ENCODE assay signal across 21 cellular contexts in the genomic region with DNA sequence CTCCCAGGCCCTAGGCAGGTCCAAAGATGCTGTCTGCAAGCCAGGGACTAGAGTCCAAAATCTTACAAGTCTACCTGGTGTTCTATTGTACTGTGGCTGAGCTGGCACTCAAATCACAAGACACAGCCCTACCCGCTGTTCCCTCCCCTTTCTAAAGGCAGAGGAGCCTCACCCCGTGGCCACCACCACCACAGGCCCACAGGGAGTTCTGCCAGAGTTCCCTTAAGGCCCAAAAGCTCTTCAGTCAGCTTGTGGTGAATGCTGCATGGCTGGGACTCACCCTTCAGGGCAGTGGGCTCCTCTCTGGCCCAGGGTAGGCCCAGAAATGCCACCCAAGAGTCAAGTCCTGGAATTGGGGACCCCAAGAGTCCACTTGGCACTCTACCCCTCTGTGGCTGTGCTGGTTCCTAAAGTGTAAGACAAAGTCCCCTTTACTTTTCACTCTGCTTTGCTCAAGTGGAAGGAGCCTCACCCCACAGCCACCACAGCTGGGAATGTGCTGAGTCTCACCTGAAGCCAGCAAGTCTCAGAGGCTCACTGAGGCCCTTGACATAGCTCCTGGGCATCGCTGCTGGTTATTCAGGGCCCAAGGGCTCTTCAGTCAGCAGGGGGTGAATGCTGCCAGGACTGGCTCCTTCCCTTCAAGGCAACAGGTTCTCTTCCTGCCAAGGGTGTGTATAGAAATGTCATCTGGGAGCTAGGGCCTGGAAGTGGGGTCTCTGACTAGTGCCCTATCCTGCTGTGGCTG. TPM values are rescaled to one million over a fixed set of nuclear protein-coding genes. Genes with fewer than 3 reads are reported as not detected.
DNase-seq lines count a peak whose midpoint lies in the region; ATAC-seq, FAIRE-seq and TF ChIP-seq lines count a peak whose summit lies in the region.
"Had no signal": no experiment of that assay in that cellular context is flagged by ENCODE, and none has a peak within 500 bp of the region (broad histone marks: within the 10 kb centered on the region; RNA-seq: fewer than 3 reads in every experiment).

No MANE protein-coding gene starts in this region.

- no peak for TF ChIP-seq POLR2A in H54 (IDR thresholded peaks at IDR 0.05; ENCODE audit: low read depth, low read length)

- no peaks in the 10 kb centered on the region for H3K27me3 ChIP-seq in BE2C
- H3K27me3 ChIP-seq: MG63 had no signal

- H3K27ac Mint-ChIP-seq in stimulated activated naive B cell treated with anti-CD40 and anti-IgM and Interleukin-4, amounts not matched to agents 10 μg/mL and 1 μg/mL and 100 μg/mL, for 72 hours, result no peak overlapping the region

- FAIRE-seq in H54 (lab: Jason Lieb, UNC), result no peak
- FAIRE-seq: G401.6, HTR-8/SVneo had no signal

- no peaks in the 10 kb centered on the region for H3K4me1 ChIP-seq in BE2C
- H3K4me1 ChIP-seq: HAP-1 had no signal

- no peak for TF ChIP-seq CTCF in BE2C (IDR thresholded peaks at IDR 0.05; ENCODE audit: low read depth, low read length)

- no peak overlapping the region for H3K4me3 ChIP-seq in BE2C (ENCODE audit: low read depth, low read length)
- H3K4me3 ChIP-seq: HAP-1, MG63 had no signal

- no peaks in the 10 kb centered on the region for H3K9me3 ChIP-seq in BE2C
- H3K9me3 ChIP-seq: HAP-1, MG63 had no signal

- H3K36me3 ChIP-seq in BE2C, result no peaks in the 10 kb centered on the region
- H3K36me3 ChIP-seq: HAP-1, MG63 had no signal

- H3K4me3 Mint-ChIP-seq in stimulated activated naive B cell treated with anti-CD40 and anti-IgM and Interleukin-4, amounts not matched to agents 10 μg/mL and 1 μg/mL and 100 μg/mL, for 72 hours, result no peak overlapping the region
- H3K4me3 Mint-ChIP-seq: CD14-positive monocyte, IgD-negative memory B cell had no signal

- peak; percentile 4 for DNase-seq in DMS79 treated with DMSO at 0.1 percent for 48 hours (lab: John Stamatoyannopoulos, UW)
- peak; percentile 61 for DNase-seq in myocyte (ENCODE audit: low read depth)
- DNase-seq in stimulated activated naive B cell treated with anti-CD40 and anti-IgM and Interleukin-4, amounts not matched to agents 10 μg/mL and 1 μg/mL and 100 μg/mL, for 72 hours, result no peak
- no peak for DNase-seq in dermis blood vessel endothelial cell
- DNase-seq in iPS-NIHi7 (ENCODE audit: extremely low spot score), result no peak
- no peak for DNase-seq in H54 (ENCODE audit: insufficient read length, low spot score)
- DNase-seq in BE2C, result no peak
- DNase-seq: Karpas-422; MG63; NCI-H1092; NCI-H2081 treated with DMSO at 0.1 percent for 48 hours; NCI-H510A; NCI-H748 treated with DMSO at 0.1 percent for 48 hours; NK-92 treated with Interleukin-12 subunit alpha and Interleukin-12 subunit beta, amount 100 ng/mL, for 24 hours; Right ventricle myocardium superior had no signal

- H3K27me3 Mint-ChIP-seq in stimulated activated naive B cell treated with anti-CD40 and anti-IgM and Interleukin-4, amounts not matched to agents 10 μg/mL and 1 μg/mL and 100 μg/mL, for 72 hours, result no peaks in the 10 kb centered on the region
- H3K27me3 Mint-ChIP-seq: IgD-negative memory B cell had no signal

- no peaks in the 10 kb centered on the region for H3K9me3 Mint-ChIP-seq in stimulated activated naive B cell treated with anti-CD40 and anti-IgM and Interleukin-4, amounts not matched to agents 10 μg/mL and 1 μg/mL and 100 μg/mL, for 72 hours

- H3K4me1 Mint-ChIP-seq in stimulated activated naive B cell treated with anti-CD40 and anti-IgM and Interleukin-4, amounts not matched to agents 10 μg/mL and 1 μg/mL and 100 μg/mL, for 72 hours, result peaks cover 0 to 17% of the 10 kb centered on the region in 2 donors

- peaks cover 0 to 4% of the 10 kb centered on the region in 2 donors for H3K36me3 Mint-ChIP-seq in stimulated activated naive B cell treated with anti-CD40 and anti-IgM and Interleukin-4, amounts not matched to agents 10 μg/mL and 1 μg/mL and 100 μg/mL, for 72 hours
- H3K36me3 Mint-ChIP-seq: IgD-negative memory B cell had no signal

- ATAC-seq in esophagus mucosa, result peak; percentile 5
- ATAC-seq in stimulated activated naive B cell treated with anti-CD40 and anti-IgM and Interleukin-4, amounts not matched to agents 10 μg/mL and 1 μg/mL and 100 μg/mL, for 72 hours (replicated peaks), result peak; percentile 44 to 62

RNA-seq across cellular contexts. Expression of a gene that starts 48.8 kb away (rescaled TPM):
- total RNA-seq in esophagus mucosa (376 TPM), myocyte (1,253 and 1,265 TPM in 2 replicates), dermis blood vessel endothelial cell (763 and 907 TPM in 2 replicates)
- polyA plus RNA-seq in myocyte (2012), result 2,472 TPM
- 1,064 TPM for polyA plus RNA-seq in BE2C (2012; ENCODE audit: insufficient read depth, insufficient read length, low read depth)

Comparison
In these comparisons a context has a peak if more than half of its experiments do, and no peak if none do; other contexts are left out.
1. DNase-seq: peak in DMS79 treated with DMSO at 0.1 percent for 48 hours (single experiment) and myocyte (single experiment); none in stimulated activated naive B cell treated with anti-CD40 and anti-IgM and Interleukin-4, amounts not matched to agents 10 μg/mL and 1 μg/mL and 100 μg/mL, for 72 hours (single experiment), dermis blood vessel endothelial cell (single experiment), iPS-NIHi7 (single experiment), H54 (single experiment) and BE2C (single experiment).